ENCODE assay signal across 27 cellular contexts in genomic region chr2:10977636-10978035, GRCh38.
A peak's percentile ranks its signal among the peaks of the same experiment; 100 is the strongest.
DNase-seq lines count a peak whose midpoint lies in the region; ATAC-seq and TF ChIP-seq lines count a peak whose summit lies in the region.
"Had no signal": no experiment of that assay in that cellular context is flagged by ENCODE, and none has a peak within 500 bp of the region (broad histone marks: within the 10 kb centered on the region; RNA-seq: fewer than 3 reads in every experiment).

No MANE protein-coding gene starts in this region.

- H3K4me1 ChIP-seq in left ventricle myocardium inferior: peaks cover 8% of the 10 kb centered on the region
- H3K4me1 ChIP-seq in heart left ventricle: peaks cover 0 to 14% (median 0%) of the 10 kb centered on the region in 12 donors
- peaks cover 3% of the 10 kb centered on the region for H3K4me1 ChIP-seq in fibroblast of lung (ENCODE audit: control insufficient read depth, extremely low read depth, insufficient read depth, low read length)
- H3K4me1 ChIP-seq in gastrocnemius medialis: no peaks in the 10 kb centered on the region

- TF ChIP-seq CTCF in left ventricle myocardium inferior (IDR thresholded peaks at IDR 0.05; ENCODE audit: borderline replicate concordance) (no peak), heart left ventricle (IDR thresholded peaks at IDR 0.05) (no peak), fibroblast of lung (conservative IDR thresholded peaks at IDR 0.05 in 1 of 2, IDR thresholded peaks at IDR 0.05 in 1 of 2; ENCODE audit: low read depth in 1 of 2, low read length in 2 of 2) (no peak), nephron (IDR thresholded peaks at IDR 0.05; ENCODE audit: unreplicated experiment in 3 of 3) (no peak), GM20000 (IDR thresholded peaks at IDR 0.05; ENCODE audit: extremely low read depth, missing control alignments) (no peak), gastrocnemius medialis (IDR thresholded peaks at IDR 0.05 in 4 of 5, conservative IDR thresholded peaks at IDR 0.05 in 1 of 5) (no peak)

- TF ChIP-seq POLR2A in heart left ventricle (IDR thresholded peaks at IDR 0.05): no peak
- TF ChIP-seq POLR2A in gastrocnemius medialis (IDR thresholded peaks at IDR 0.05): no peak

- H3K4me3 ChIP-seq in left ventricle myocardium inferior (no peak overlapping the region), heart left ventricle (peak overlapping the region in 5 of 12 donors; percentile 11 to 46 (median 25)), fibroblast of lung (replicated peaks in 1 of 4; ENCODE audit: control extremely low read depth in 1 of 4, insufficient read depth in 1 of 4, low read depth in 3 of 4, low read length in 4 of 4) (no peak overlapping the region), gastrocnemius medialis (no peak overlapping the region)
- H3K4me3 ChIP-seq: GM12878, PC-9, upper lobe of left lung had no signal

- no peak overlapping the region for H3K9ac ChIP-seq in fibroblast of lung (ENCODE audit: insufficient read depth, low read length)

- intact Hi-C loops in left ventricle myocardium inferior (cut with micrococcal nuclease) (no loop called here), heart left ventricle (cut with DNase I) (no loop called here), gastrocnemius medialis (cut with DNase I; ENCODE audit: low total_unique reads) (no loop called here)
- intact Hi-C loops in activated naive CD4-positive, alpha-beta T cell treated with anti-CD3 and anti-CD28 coated beads for 36 hours (cut with micrococcal nuclease): no loop called here

- no peaks in the 10 kb centered on the region for H4K20me1 ChIP-seq in fibroblast of lung (ENCODE audit: control insufficient read depth, extremely low read depth, insufficient read depth, low read length)

- peaks cover 5% of the 10 kb centered on the region for H3K9me3 Mint-ChIP-seq in nephron
- no peaks in the 10 kb centered on the region for H3K9me3 Mint-ChIP-seq in activated naive CD4-positive, alpha-beta T cell treated with anti-CD3 and anti-CD28 coated beads for 36 hours
- H3K9me3 Mint-ChIP-seq in activated CD4-positive, alpha-beta T cell treated with anti-CD3 and anti-CD28 coated beads, Interleukin-2, amount 10 ng/mL, durations not matched to agents 7 days and 5 days: no peaks in the 10 kb centered on the region
- H3K9me3 Mint-ChIP-seq: activated CD4-positive, alpha-beta memory T cell treated with anti-CD3 and anti-CD28 coated beads, Interleukin-2, amount 10 ng/mL, durations not matched to agents 7 days and 5 days; effector memory CD8-positive, alpha-beta T cell had no signal

- CTCF ChIA-PET in activated naive CD4-positive, alpha-beta T cell treated with anti-CD3 and anti-CD28 coated beads for 36 hours (lab: Charles Lee): no interaction called here
- CTCF ChIA-PET in activated CD4-positive, alpha-beta T cell treated with anti-CD3 and anti-CD28 coated beads, Interleukin-2, amount 10 ng/mL, durations not matched to agents 7 days and 5 days (lab: Charles Lee): interaction anchor here (1.5 kb wide), 1 partner anchor 15 kb away, joined by 3 read pairs; no protein-coding TSS in a partner anchor

- ATAC-seq in heart left ventricle (no peak), gastrocnemius medialis (no peak)
- ATAC-seq: effector memory CD8-positive, alpha-beta T cell; GM12878; naive thymus-derived CD8-positive, alpha-beta T cell had no signal

- H3K4me1 Mint-ChIP-seq in nephron: peaks cover 31% of the 10 kb centered on the region
- H3K4me1 Mint-ChIP-seq in activated naive CD4-positive, alpha-beta T cell treated with anti-CD3 and anti-CD28 coated beads for 36 hours (ENCODE audit: low read depth): peaks cover 3% of the 10 kb centered on the region
- H3K4me1 Mint-ChIP-seq in activated CD4-positive, alpha-beta T cell treated with anti-CD3 and anti-CD28 coated beads, Interleukin-2, amount 10 ng/mL, durations not matched to agents 7 days and 5 days: no peaks in the 10 kb centered on the region
- H3K4me1 Mint-ChIP-seq: activated CD4-positive, alpha-beta memory T cell treated with anti-CD3 and anti-CD28 coated beads, Interleukin-2, amount 10 ng/mL, durations not matched to agents 7 days and 5 days had no signal

- no peak overlapping the region for H2AFZ ChIP-seq in fibroblast of lung (ENCODE audit: low read length)
- H2AFZ ChIP-seq: PC-9 had no signal

- in situ Hi-C loops in gastrocnemius medialis (cut with MboI; ENCODE audit: low sequenced_read_pairs in 4 of 4): no loop called here

- POLR2A ChIA-PET in activated CD4-positive, alpha-beta T cell treated with anti-CD3 and anti-CD28 coated beads, Interleukin-2, amount 10 ng/mL, durations not matched to agents 7 days and 5 days (lab: Charles Lee): no interaction called here

- peak overlapping the region in 2 of 3 experiments; percentile 60 to 76 for H3K4me3 Mint-ChIP-seq in nephron
- H3K4me3 Mint-ChIP-seq in activated naive CD4-positive, alpha-beta T cell treated with anti-CD3 and anti-CD28 coated beads for 36 hours: no peak overlapping the region
- no peak overlapping the region for H3K4me3 Mint-ChIP-seq in activated CD4-positive, alpha-beta T cell treated with anti-CD3 and anti-CD28 coated beads, Interleukin-2, amount 10 ng/mL, durations not matched to agents 7 days and 5 days
- H3K4me3 Mint-ChIP-seq: activated CD4-positive, alpha-beta memory T cell treated with anti-CD3 and anti-CD28 coated beads, Interleukin-2, amount 10 ng/mL, durations not matched to agents 7 days and 5 days; effector memory CD8-positive, alpha-beta T cell; naive thymus-derived CD8-positive, alpha-beta T cell had no signal

- DNase-seq in left ventricle myocardium inferior (no peak), heart left ventricle (no peak), fibroblast of lung (ENCODE audit: low read depth in 2 of 2) (peak; percentile 9 to 26), GM20000 (ENCODE audit: low spot score) (no peak), gastrocnemius medialis (no peak)
- DNase-seq in activated naive CD4-positive, alpha-beta T cell treated with anti-CD3 and anti-CD28 coated beads for 36 hours: no peak
- DNase-seq in activated CD4-positive, alpha-beta T cell treated with anti-CD3 and anti-CD28 coated beads, Interleukin-2, amount 10 ng/mL, durations not matched to agents 7 days and 5 days: no peak
- DNase-seq: ACHN; activated CD4-positive, alpha-beta memory T cell treated with anti-CD3 and anti-CD28 coated beads, Interleukin-2, amount 10 ng/mL, durations not matched to agents 7 days and 5 days; activated CD4-positive, CD25-positive, alpha-beta regulatory T cell; activated effector memory CD4-positive, alpha-beta T cell treated with Interleukin-2 at 50 U/mL for 16 hours; C1 segment of cervical spinal cord; Calu3; effector memory CD8-positive, alpha-beta T cell; H9; KG1; mesendoderm; naive thymus-derived CD8-positive, alpha-beta T cell; NCI-H1417 treated with DMSO at 0.1 percent for 48 hours; NCI-H2081 treated with DMSO at 0.1 percent for 48 hours; NCI-H446; PC-9; SHP77 had no signal

- no peaks in the 10 kb centered on the region for H3K9me3 ChIP-seq in left ventricle myocardium inferior (replicated peaks)
- H3K9me3 ChIP-seq in heart left ventricle: no peaks in the 10 kb centered on the region
- H3K9me3 ChIP-seq in fibroblast of lung (ENCODE audit: control insufficient read depth, insufficient read depth, low read depth, low read length): no peaks in the 10 kb centered on the region
- H3K9me3 ChIP-seq in gastrocnemius medialis: no peaks in the 10 kb centered on the region
- H3K9me3 ChIP-seq: upper lobe of left lung had no signal

- H3K4me2 ChIP-seq in fibroblast of lung (ENCODE audit: extremely low read depth, insufficient read depth, low read length): no peak overlapping the region
- H3K4me2 ChIP-seq: PC-9 had no signal

- H3K27ac ChIP-seq in left ventricle myocardium inferior (replicated peaks): peak overlapping the region; percentile 46
- H3K27ac ChIP-seq in heart left ventricle: peak overlapping the region in 3 of 12 donors; percentile 25 to 48 (median 46)
- H3K27ac ChIP-seq in fibroblast of lung (ENCODE audit: insufficient read depth, low read length): no peak overlapping the region
- no peak overlapping the region for H3K27ac ChIP-seq in gastrocnemius medialis
- H3K27ac ChIP-seq: PC-9, upper lobe of left lung had no signal

- peaks cover 17% of the 10 kb centered on the region for H3K27me3 Mint-ChIP-seq in nephron (ENCODE audit: low read depth)
- H3K27me3 Mint-ChIP-seq in activated naive CD4-positive, alpha-beta T cell treated with anti-CD3 and anti-CD28 coated beads for 36 hours (ENCODE audit: low read depth): peaks cover 14% of the 10 kb centered on the region
- peaks cover 21% of the 10 kb centered on the region for H3K27me3 Mint-ChIP-seq in activated CD4-positive, alpha-beta T cell treated with anti-CD3 and anti-CD28 coated beads, Interleukin-2, amount 10 ng/mL, durations not matched to agents 7 days and 5 days

- 33 to 49% (median 43%) methylated on average over 7 of the region's 7 CpGs for WGBS in heart left ventricle, 4 donors

- H3K27me3 ChIP-seq in left ventricle myocardium inferior (ENCODE audit: low read depth): peaks cover 52% of the 10 kb centered on the region
- H3K27me3 ChIP-seq in heart left ventricle: peaks cover 0 to 17% (median 0%) of the 10 kb centered on the region in 9 donors
- H3K27me3 ChIP-seq in fibroblast of lung (ENCODE audit: control insufficient read depth, insufficient read depth, low read length): no peaks in the 10 kb centered on the region
- peaks cover 6 to 15% (median 10%) of the 10 kb centered on the region in 3 donors for H3K27me3 ChIP-seq in gastrocnemius medialis
- H3K27me3 ChIP-seq: upper lobe of left lung had no signal

- no peaks in the 10 kb centered on the region for H3K79me2 ChIP-seq in fibroblast of lung (ENCODE audit: control insufficient read depth, insufficient read depth, low read length)

- peak overlapping the region; percentile 64 to 80 (median 78) for H3K27ac Mint-ChIP-seq in nephron
- no peak overlapping the region for H3K27ac Mint-ChIP-seq in activated naive CD4-positive, alpha-beta T cell treated with anti-CD3 and anti-CD28 coated beads for 36 hours
- no peak overlapping the region for H3K27ac Mint-ChIP-seq in activated CD4-positive, alpha-beta T cell treated with anti-CD3 and anti-CD28 coated beads, Interleukin-2, amount 10 ng/mL, durations not matched to agents 7 days and 5 days
- H3K27ac Mint-ChIP-seq: activated CD4-positive, alpha-beta memory T cell treated with anti-CD3 and anti-CD28 coated beads, Interleukin-2, amount 10 ng/mL, durations not matched to agents 7 days and 5 days; effector memory CD8-positive, alpha-beta T cell; naive thymus-derived CD8-positive, alpha-beta T cell; progenitor cell of endocrine pancreas had no signal

- peaks cover 4% of the 10 kb centered on the region for H3K36me3 Mint-ChIP-seq in nephron (ENCODE audit: low read depth)
- no peaks in the 10 kb centered on the region for H3K36me3 Mint-ChIP-seq in activated naive CD4-positive, alpha-beta T cell treated with anti-CD3 and anti-CD28 coated beads for 36 hours (ENCODE audit: low read depth)
- H3K36me3 Mint-ChIP-seq in activated CD4-positive, alpha-beta T cell treated with anti-CD3 and anti-CD28 coated beads, Interleukin-2, amount 10 ng/mL, durations not matched to agents 7 days and 5 days (ENCODE audit: low read depth): no peaks in the 10 kb centered on the region
- H3K36me3 Mint-ChIP-seq: naive thymus-derived CD8-positive, alpha-beta T cell had no signal

- no peaks in the 10 kb centered on the region for H3K36me3 ChIP-seq in left ventricle myocardium inferior
- H3K36me3 ChIP-seq in heart left ventricle: no peaks in the 10 kb centered on the region
- no peaks in the 10 kb centered on the region for H3K36me3 ChIP-seq in fibroblast of lung (ENCODE audit: control insufficient read depth, insufficient read depth, low read length)
- no peaks in the 10 kb centered on the region for H3K36me3 ChIP-seq in gastrocnemius medialis
- H3K36me3 ChIP-seq: upper lobe of left lung had no signal

Comparison
In these comparisons a context has a peak if more than half of its experiments do, and no peak if none do; other contexts are left out.
1. DNase-seq: peak in fibroblast of lung (2 of 2); none in left ventricle myocardium inferior (single experiment), heart left ventricle (0 of 5), activated naive CD4-positive, alpha-beta T cell treated with anti-CD3 and anti-CD28 coated beads for 36 hours (single experiment), GM20000 (single experiment), activated CD4-positive, alpha-beta T cell treated with anti-CD3 and anti-CD28 coated beads, Interleukin-2, amount 10 ng/mL, durations not matched to agents 7 days and 5 days (single experiment) and gastrocnemius medialis (0 of 2).
2. H3K27ac Mint-ChIP-seq: peak in nephron (3 of 3); none in activated naive CD4-positive, alpha-beta T cell treated with anti-CD3 and anti-CD28 coated beads for 36 hours (single experiment) and activated CD4-positive, alpha-beta T cell treated with anti-CD3 and anti-CD28 coated beads, Interleukin-2, amount 10 ng/mL, durations not matched to agents 7 days and 5 days (single experiment).
3. H3K4me3 Mint-ChIP-seq: peak in nephron (2 of 3); none in activated naive CD4-positive, alpha-beta T cell treated with anti-CD3 and anti-CD28 coated beads for 36 hours (single experiment) and activated CD4-positive, alpha-beta T cell treated with anti-CD3 and anti-CD28 coated beads, Interleukin-2, amount 10 ng/mL, durations not matched to agents 7 days and 5 days (single experiment).